In genomic region chr5:180113660-180114303, GRCh38 we compare ENCODE assay signal across 1 cellular context.
A peak's percentile ranks its signal among the peaks of the same experiment; 100 is the strongest.
TF ChIP-seq lines count a peak whose summit lies in the region.

No MANE protein-coding gene starts in this region.

TF ChIP-seq in K562, 482 proteins besides CTCF, POLR2A, EP300 and RAD21 (continued from another document):
- TF ChIP-seq, protein P1, sequence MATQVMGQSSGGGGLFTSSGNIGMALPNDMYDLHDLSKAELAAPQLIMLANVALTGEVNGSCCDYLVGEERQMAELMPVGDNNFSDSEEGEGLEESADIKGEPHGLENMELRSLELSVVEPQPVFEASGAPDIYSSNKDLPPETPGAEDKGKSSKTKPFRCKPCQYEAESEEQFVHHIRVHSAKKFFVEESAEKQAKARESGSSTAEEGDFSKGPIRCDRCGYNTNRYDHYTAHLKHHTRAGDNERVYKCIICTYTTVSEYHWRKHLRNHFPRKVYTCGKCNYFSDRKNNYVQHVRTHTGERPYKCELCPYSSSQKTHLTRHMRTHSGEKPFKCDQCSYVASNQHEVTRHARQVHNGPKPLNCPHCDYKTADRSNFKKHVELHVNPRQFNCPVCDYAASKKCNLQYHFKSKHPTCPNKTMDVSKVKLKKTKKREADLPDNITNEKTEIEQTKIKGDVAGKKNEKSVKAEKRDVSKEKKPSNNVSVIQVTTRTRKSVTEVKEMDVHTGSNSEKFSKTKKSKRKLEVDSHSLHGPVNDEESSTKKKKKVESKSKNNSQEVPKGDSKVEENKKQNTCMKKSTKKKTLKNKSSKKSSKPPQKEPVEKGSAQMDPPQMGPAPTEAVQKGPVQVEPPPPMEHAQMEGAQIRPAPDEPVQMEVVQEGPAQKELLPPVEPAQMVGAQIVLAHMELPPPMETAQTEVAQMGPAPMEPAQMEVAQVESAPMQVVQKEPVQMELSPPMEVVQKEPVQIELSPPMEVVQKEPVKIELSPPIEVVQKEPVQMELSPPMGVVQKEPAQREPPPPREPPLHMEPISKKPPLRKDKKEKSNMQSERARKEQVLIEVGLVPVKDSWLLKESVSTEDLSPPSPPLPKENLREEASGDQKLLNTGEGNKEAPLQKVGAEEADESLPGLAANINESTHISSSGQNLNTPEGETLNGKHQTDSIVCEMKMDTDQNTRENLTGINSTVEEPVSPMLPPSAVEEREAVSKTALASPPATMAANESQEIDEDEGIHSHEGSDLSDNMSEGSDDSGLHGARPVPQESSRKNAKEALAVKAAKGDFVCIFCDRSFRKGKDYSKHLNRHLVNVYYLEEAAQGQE (CRISPR knock-in tag; IDR thresholded peaks at IDR 0.05; ENCODE audit: low read depth) = no peak
- TF ChIP-seq, protein P2, sequence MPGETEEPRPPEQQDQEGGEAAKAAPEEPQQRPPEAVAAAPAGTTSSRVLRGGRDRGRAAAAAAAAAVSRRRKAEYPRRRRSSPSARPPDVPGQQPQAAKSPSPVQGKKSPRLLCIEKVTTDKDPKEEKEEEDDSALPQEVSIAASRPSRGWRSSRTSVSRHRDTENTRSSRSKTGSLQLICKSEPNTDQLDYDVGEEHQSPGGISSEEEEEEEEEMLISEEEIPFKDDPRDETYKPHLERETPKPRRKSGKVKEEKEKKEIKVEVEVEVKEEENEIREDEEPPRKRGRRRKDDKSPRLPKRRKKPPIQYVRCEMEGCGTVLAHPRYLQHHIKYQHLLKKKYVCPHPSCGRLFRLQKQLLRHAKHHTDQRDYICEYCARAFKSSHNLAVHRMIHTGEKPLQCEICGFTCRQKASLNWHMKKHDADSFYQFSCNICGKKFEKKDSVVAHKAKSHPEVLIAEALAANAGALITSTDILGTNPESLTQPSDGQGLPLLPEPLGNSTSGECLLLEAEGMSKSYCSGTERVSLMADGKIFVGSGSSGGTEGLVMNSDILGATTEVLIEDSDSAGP (CRISPR knock-in tag; IDR thresholded peaks at IDR 0.05) = no peak
- TF ChIP-seq RCOR1 (IDR thresholded peaks at IDR 0.05; ENCODE audit: borderline replicate concordance in 1 of 2, low read depth in 2 of 2, low read length in 2 of 2) (0 out of 4 replicates have a peak, but pooled peaks of 1 of the 2 experiments have one; percentile 3), ZNF589 (CRISPR knock-in tag; IDR thresholded peaks at IDR 0.05; ENCODE audit: low read depth) (no peak), PURB (CRISPR knock-in tag; IDR thresholded peaks at IDR 0.05; ENCODE audit: low read depth) (no peak), ZFP36 (IDR thresholded peaks at IDR 0.05; ENCODE audit: low read depth, low read length, partially characterized antibody) (peak; percentile 90)
TF ChIP-seq in K562: peak in this region for 2.
